21 cellular contexts compared by ENCODE assay signal in the genomic region with DNA sequence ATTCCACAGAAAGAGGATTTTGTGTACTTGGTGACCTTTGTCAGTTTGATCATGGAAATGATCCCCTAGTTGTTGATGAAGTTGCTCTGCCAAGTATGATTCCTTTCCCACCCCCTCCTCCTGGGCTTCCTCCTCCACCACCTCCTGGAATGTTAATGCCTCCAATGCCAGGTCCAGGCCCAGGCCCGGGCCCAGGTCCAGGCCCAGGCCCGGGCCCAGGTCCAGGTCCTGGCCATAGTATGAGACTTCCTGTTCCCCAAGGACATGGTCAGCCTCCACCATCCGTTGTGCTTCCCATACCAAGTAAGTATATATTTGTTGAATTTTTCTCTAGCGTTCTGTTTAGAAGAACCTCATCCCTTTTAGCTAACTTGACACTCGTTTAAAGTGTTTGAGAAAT.
"Had no signal": no experiment of that assay in that cellular context is flagged by ENCODE, and none has a peak within 500 bp of the region (broad histone marks: within the 10 kb centered on the region; RNA-seq: fewer than 3 reads in every experiment).

No MANE protein-coding gene starts in this region.

- H3K4me1 ChIP-seq: colonic mucosa, esophagus squamous epithelium, foreskin keratinocyte, transverse colon had no signal

- H3K4me3 ChIP-seq: cardiac muscle cell, colonic mucosa, esophagus squamous epithelium, skin epidermis, transverse colon had no signal

- H3K27me3 ChIP-seq: cardiac muscle cell, colonic mucosa, esophagus squamous epithelium, foreskin keratinocyte, transverse colon had no signal

- ATAC-seq: activated CD4-positive, CD25-positive, alpha-beta regulatory T cell treated with anti-CD3 and anti-CD28 coated beads, Interleukin-2, amount 50 U/mL, for 24 hours; activated naive CD8-positive, alpha-beta T cell treated with anti-CD3 and anti-CD28 coated beads, Interleukin-2, amount 50 U/mL, for 24 hours; activated T-helper 17 cell treated with anti-CD3 and anti-CD28 coated beads, Interleukin-2, amount 50 U/mL, for 72 hours; foreskin keratinocyte; left colon; naive thymus-derived CD4-positive, alpha-beta T cell; stimulated activated naive B cell treated with anti-CD40 and anti-IgM and Interleukin-4, amounts not matched to agents 10 μg/mL and 1 μg/mL and 100 μg/mL, for 72 hours; T-cell had no signal

- H3K9me3 ChIP-seq: colonic mucosa, esophagus squamous epithelium, SK-N-SH, transverse colon had no signal

- H3K27ac ChIP-seq: cardiac muscle cell, colonic mucosa, esophagus squamous epithelium, foreskin keratinocyte, skin epidermis, transverse colon had no signal

- DNase-seq: activated CD4-positive, alpha-beta T cell treated with anti-CD3 and anti-CD28 coated beads, Interleukin-2, amount 50 U/mL, for 1 hour; activated CD8-positive, alpha-beta memory T cell treated with anti-CD3 and anti-CD28 coated beads for 24 hours; activated naive CD4-positive, alpha-beta T cell treated with Interleukin-2 at 50 U/mL for 16 hours; activated naive CD8-positive, alpha-beta T cell treated with anti-CD3 and anti-CD28 coated beads, Interleukin-2, amount 50 U/mL, for 24 hours; colonic mucosa; effector CD4-positive, alpha-beta T cell; esophagus squamous epithelium; foreskin keratinocyte; left colon; naive thymus-derived CD4-positive, alpha-beta T cell; SK-N-SH; stimulated activated CD4-positive, alpha-beta T cell treated with anti-CD3 and anti-CD28 coated beads, Interleukin-15, amount 100 ng/mL, for 24 hours; stimulated activated CD4-positive, alpha-beta T cell treated with anti-CD3 and anti-CD28 coated beads, Interleukin-4, amount 100 ng/mL, for 1 hour; stimulated activated naive B cell treated with anti-CD40 and anti-IgM and Interleukin-4, amounts not matched to agents 10 μg/mL and 1 μg/mL and 100 μg/mL, for 72 hours; T-cell; T-helper 9 cell; transverse colon had no signal
